In the genomic region with DNA sequence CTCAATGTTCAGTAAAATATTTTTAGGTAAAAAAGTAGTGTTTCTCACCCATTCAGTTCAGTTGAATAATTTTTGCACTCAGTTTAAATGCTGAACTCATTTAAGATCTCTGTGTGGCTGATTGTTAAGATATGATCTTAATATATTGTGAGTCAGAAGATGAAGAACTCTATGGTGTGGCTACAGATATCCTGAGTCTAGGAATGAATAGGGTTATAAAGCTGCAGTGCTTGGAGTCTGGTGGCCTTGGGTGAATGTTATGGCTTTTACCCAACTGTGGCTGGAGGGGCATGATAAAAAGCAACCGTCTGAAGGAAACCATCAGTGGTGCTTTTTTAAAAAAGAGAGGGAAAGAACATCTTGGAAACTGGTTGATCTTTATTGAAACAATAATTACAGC, we compare ENCODE assay signal across 29 cellular contexts.
"Had no signal": no experiment of that assay in that cellular context is flagged by ENCODE, and none has a peak within 500 bp of the region (broad histone marks: within the 10 kb centered on the region; RNA-seq: fewer than 3 reads in every experiment).

No MANE protein-coding gene starts in this region.

- H3K4me3 Mint-ChIP-seq: activated CD4-positive, alpha-beta memory T cell treated with anti-CD3 and anti-CD28 coated beads for 36 hours; activated CD4-positive, alpha-beta T cell treated with anti-CD3 and anti-CD28 coated beads for 36 hours; activated CD4-positive, alpha-beta T cell treated with anti-CD3 and anti-CD28 coated beads, Interleukin-2, amount 10 ng/mL, durations not matched to agents 24 days and 14 days; activated CD8-positive, alpha-beta memory T cell treated with anti-CD3 and anti-CD28 coated beads, Interleukin-2, amount 10 ng/mL, durations not matched to agents 7 days and 5 days; activated CD8-positive, alpha-beta T cell treated with anti-CD3 and anti-CD28 coated beads, Interleukin-2, amount 10 ng/mL, durations not matched to agents 7 days and 5 days; activated naive CD8-positive, alpha-beta T cell; activated T-helper 1 cell treated with anti-CD3 and anti-CD28 coated beads, Interleukin-12 subunit alpha, Interleukin-12 subunit beta, Interleukin-2, Interleukin-4 antibody, amounts not matched to agents 30 ng/mL and 10 ng/mL and 1 ng/mL, durations not matched to agents 14 hours and 24 hours and 36 hours; central memory CD8-positive, alpha-beta T cell; dendritic cell treated with granulocyte-macrophage colony-stimulating factor and Interleukin-4, amounts not matched to agents 40 ng/mL and 50 ng/mL, for 4 days; endodermal cell had no signal

- ATAC-seq: activated CD4-positive, alpha-beta T cell treated with anti-CD3 and anti-CD28 coated beads for 36 hours; activated CD8-positive, alpha-beta memory T cell treated with anti-CD3 and anti-CD28 coated beads, Interleukin-2, amount 10 ng/mL, durations not matched to agents 7 days and 5 days; activated CD8-positive, alpha-beta T cell treated with anti-CD3 and anti-CD28 coated beads, Interleukin-2, amount 10 ng/mL, durations not matched to agents 7 days and 5 days; esophagus mucosa had no signal

- H3K27ac Mint-ChIP-seq: activated CD4-positive, alpha-beta memory T cell treated with anti-CD3 and anti-CD28 coated beads for 36 hours; activated CD4-positive, alpha-beta T cell treated with anti-CD3 and anti-CD28 coated beads for 36 hours; activated CD4-positive, alpha-beta T cell treated with anti-CD3 and anti-CD28 coated beads, Interleukin-2, amount 10 ng/mL, durations not matched to agents 24 days and 14 days; activated CD8-positive, alpha-beta memory T cell treated with anti-CD3 and anti-CD28 coated beads, Interleukin-2, amount 10 ng/mL, durations not matched to agents 7 days and 5 days; activated CD8-positive, alpha-beta T cell treated with anti-CD3 and anti-CD28 coated beads, Interleukin-2, amount 10 ng/mL, durations not matched to agents 7 days and 5 days; activated naive CD8-positive, alpha-beta T cell; activated T-helper 1 cell treated with anti-CD3 and anti-CD28 coated beads, Interleukin-12 subunit alpha, Interleukin-12 subunit beta, Interleukin-2, Interleukin-4 antibody, amounts not matched to agents 30 ng/mL and 10 ng/mL and 1 ng/mL, durations not matched to agents 14 hours and 24 hours and 36 hours; dendritic cell treated with granulocyte-macrophage colony-stimulating factor and Interleukin-4, amounts not matched to agents 40 ng/mL and 50 ng/mL, for 4 days; endodermal cell had no signal

- FAIRE-seq: bronchial epithelial cell, frontal cortex had no signal

- H3K4me3 ChIP-seq: coronary artery, dorsolateral prefrontal cortex had no signal

- H3K9me3 Mint-ChIP-seq: activated CD4-positive, alpha-beta T cell treated with anti-CD3 and anti-CD28 coated beads, Interleukin-2, amount 10 ng/mL, durations not matched to agents 24 days and 14 days; activated T-helper 1 cell treated with anti-CD3 and anti-CD28 coated beads, Interleukin-12 subunit alpha, Interleukin-12 subunit beta, Interleukin-2, Interleukin-4 antibody, amounts not matched to agents 30 ng/mL and 10 ng/mL and 1 ng/mL, durations not matched to agents 14 hours and 24 hours and 36 hours; central memory CD8-positive, alpha-beta T cell; dendritic cell treated with granulocyte-macrophage colony-stimulating factor and Interleukin-4, amounts not matched to agents 40 ng/mL and 50 ng/mL, for 4 days; endodermal cell had no signal

- H3K27ac ChIP-seq: brain microvascular endothelial cell, coronary artery, dorsolateral prefrontal cortex had no signal

- H3K36me3 Mint-ChIP-seq: activated CD4-positive, alpha-beta memory T cell treated with anti-CD3 and anti-CD28 coated beads for 36 hours; activated CD8-positive, alpha-beta memory T cell treated with anti-CD3 and anti-CD28 coated beads, Interleukin-2, amount 10 ng/mL, durations not matched to agents 7 days and 5 days had no signal

- H3K27me3 ChIP-seq: brain microvascular endothelial cell, dorsolateral prefrontal cortex had no signal

- H3K36me3 ChIP-seq: brain microvascular endothelial cell had no signal

- DNase-seq: activated CD4-positive, alpha-beta memory T cell treated with anti-CD3 and anti-CD28 coated beads for 36 hours; activated CD4-positive, alpha-beta T cell treated with anti-CD3 and anti-CD28 coated beads for 36 hours; activated CD4-positive, alpha-beta T cell treated with anti-CD3 and anti-CD28 coated beads, Interleukin-2, amount 10 ng/mL, durations not matched to agents 24 days and 14 days; activated CD4-positive, CD25-positive, alpha-beta regulatory T cell; activated CD4-positive, CD25-positive, alpha-beta regulatory T cell treated with anti-CD3 and anti-CD28 coated beads, Interleukin-2, amount 50 U/mL, for 72 hours; activated CD8-positive, alpha-beta memory T cell treated with anti-CD3 and anti-CD28 coated beads, Interleukin-2, amount 10 ng/mL, durations not matched to agents 7 days and 5 days; activated CD8-positive, alpha-beta memory T cell treated with anti-CD3 and anti-CD28 coated beads, Interleukin-2, amount 50 U/mL, for 4 hours; activated CD8-positive, alpha-beta T cell treated with anti-CD3 and anti-CD28 coated beads, Interleukin-2, amount 10 ng/mL, durations not matched to agents 7 days and 5 days; activated gamma-delta T cell; activated naive CD4-positive, alpha-beta T cell; activated naive CD4-positive, alpha-beta T cell treated with anti-CD3 and anti-CD28 coated beads, Interleukin-2, amount 50 U/mL, for 16 hours; activated T-cell treated with anti-CD3 and anti-CD28 coated beads, Interleukin-2, amount 50 U/mL, for 1 hour; activated T-cell treated with anti-CD3 and anti-CD28 coated beads, Interleukin-2, amount 50 U/mL, for 48 hours; amygdala; aorta; brain microvascular endothelial cell; dorsolateral prefrontal cortex; effector memory CD4-positive, alpha-beta T cell; endodermal cell; foreskin fibroblast; head of caudate nucleus had no signal

- H3K27me3 Mint-ChIP-seq: activated CD4-positive, alpha-beta T cell treated with anti-CD3 and anti-CD28 coated beads, Interleukin-2, amount 10 ng/mL, durations not matched to agents 24 days and 14 days; activated CD8-positive, alpha-beta memory T cell treated with anti-CD3 and anti-CD28 coated beads, Interleukin-2, amount 10 ng/mL, durations not matched to agents 7 days and 5 days; dendritic cell treated with granulocyte-macrophage colony-stimulating factor and Interleukin-4, amounts not matched to agents 40 ng/mL and 50 ng/mL, for 4 days had no signal

- H3K4me1 Mint-ChIP-seq: activated CD4-positive, alpha-beta T cell treated with anti-CD3 and anti-CD28 coated beads for 36 hours; activated CD4-positive, alpha-beta T cell treated with anti-CD3 and anti-CD28 coated beads, Interleukin-2, amount 10 ng/mL, durations not matched to agents 24 days and 14 days; activated CD8-positive, alpha-beta memory T cell treated with anti-CD3 and anti-CD28 coated beads, Interleukin-2, amount 10 ng/mL, durations not matched to agents 7 days and 5 days; central memory CD8-positive, alpha-beta T cell; endodermal cell had no signal
